ENCODE assay signal across 9 cellular contexts in genomic region chr2:191611614-191612013, GRCh38.
DNase-seq lines count a peak whose midpoint lies in the region; ATAC-seq and TF ChIP-seq lines count a peak whose summit lies in the region.
"Had no signal": no experiment of that assay in that cellular context is flagged by ENCODE, and none has a peak within 500 bp of the region (broad histone marks: within the 10 kb centered on the region; RNA-seq: fewer than 3 reads in every experiment).

No MANE protein-coding gene starts in this region.

- peak overlapping the region; percentile 75 for H3K9ac ChIP-seq in mesenchymal stem cell (ENCODE audit: low read length)

- TF ChIP-seq CTCF in tibial artery (IDR thresholded peaks at IDR 0.05) (no peak), BE2C (IDR thresholded peaks at IDR 0.05; ENCODE audit: low read depth, low read length) (no peak)

- DNase-seq in Kasumi-1 (lab: John Stamatoyannopoulos, UW) (peak; percentile 9 to 30), mesenchymal stem cell (no peak), NCI-H2081 treated with DMSO at 0.1 percent for 48 hours (lab: John Stamatoyannopoulos, UW) (no peak), tibial artery (no peak), BE2C (no peak), NCI-H446 (lab: John Stamatoyannopoulos, UW) (no peak)
- DNase-seq: PC-9 had no signal

- no peak overlapping the region for H3K4me2 ChIP-seq in mesenchymal stem cell (ENCODE audit: low read length, poor library complexity, severe bottlenecking)
- H3K4me2 ChIP-seq: PC-9 had no signal

- WGBS in mesenchymal stem cell = 93% methylated on average over 3 of the region's 3 CpGs

- peak overlapping the region in 1 of 2 experiments; percentile 23 for H3K18ac ChIP-seq in mesenchymal stem cell (ENCODE audit: low read depth in 1 of 2, low read length in 2 of 2)

- no peaks in the 10 kb centered on the region for H3K9me3 ChIP-seq in mesenchymal stem cell (ENCODE audit: control insufficient read depth, low read length)
- no peaks in the 10 kb centered on the region for H3K9me3 ChIP-seq in tibial artery
- no peaks in the 10 kb centered on the region for H3K9me3 ChIP-seq in BE2C

- H2BK12ac ChIP-seq in mesenchymal stem cell (ENCODE audit: low read length in 2 of 2) = no peak overlapping the region

- H3K4me3 ChIP-seq in mesenchymal stem cell (ENCODE audit: insufficient read depth in 1 of 2, low read depth in 1 of 2, low read length in 2 of 2) (no peak overlapping the region), tibial artery (no peak overlapping the region), BE2C (ENCODE audit: low read depth, low read length) (no peak overlapping the region)
- H3K4me3 ChIP-seq: PC-9 had no signal

- H3K79me1 ChIP-seq in mesenchymal stem cell (replicated peaks; ENCODE audit: low read length, poor library complexity, severe bottlenecking) = no peaks in the 10 kb centered on the region

- H2BK120ac ChIP-seq in mesenchymal stem cell (ENCODE audit: low read depth, low read length) = no peak overlapping the region

- no peak overlapping the region for H2AFZ ChIP-seq in mesenchymal stem cell (ENCODE audit: low read depth, low read length)
- H2AFZ ChIP-seq: PC-9 had no signal

- H3K23ac ChIP-seq in mesenchymal stem cell (ENCODE audit: low read length in 2 of 2) = no peak overlapping the region

- H4K8ac ChIP-seq in mesenchymal stem cell (ENCODE audit: low read length) = no peak overlapping the region

- no peak overlapping the region for H2AK5ac ChIP-seq in mesenchymal stem cell (ENCODE audit: low read length, severe bottlenecking)

- ATAC-seq in GM18868 (IDR thresholded peaks at IDR 0.05; ENCODE audit: unreplicated experiment) (peak; percentile 97), HG02610 (IDR thresholded peaks at IDR 0.05; ENCODE audit: unreplicated experiment) (peak; percentile 92)

- H3K4ac ChIP-seq in mesenchymal stem cell (ENCODE audit: low read depth in 1 of 2, low read length in 2 of 2) = no peak overlapping the region

- no peaks in the 10 kb centered on the region for H3K36me3 ChIP-seq in mesenchymal stem cell (ENCODE audit: control insufficient read depth in 1 of 2, insufficient read depth in 2 of 2, low read depth in 1 of 2, low read length in 2 of 2)
- H3K36me3 ChIP-seq in tibial artery = no peaks in the 10 kb centered on the region
- H3K36me3 ChIP-seq in BE2C = no peaks in the 10 kb centered on the region

- no peak overlapping the region for H2BK15ac ChIP-seq in mesenchymal stem cell (ENCODE audit: low read depth, poor library complexity, severe bottlenecking)

- H4K91ac ChIP-seq in mesenchymal stem cell (ENCODE audit: low read length) = no peak overlapping the region

- H3K27ac ChIP-seq in mesenchymal stem cell (ENCODE audit: low read length, poor library complexity, severe bottlenecking) = no peak overlapping the region
- H3K27ac ChIP-seq in tibial artery = no peak overlapping the region
- H3K27ac ChIP-seq: PC-9 had no signal

- H3K4me1 ChIP-seq in mesenchymal stem cell (ENCODE audit: control insufficient read depth, insufficient read depth, low read depth, low read length) (no peaks in the 10 kb centered on the region), tibial artery (no peaks in the 10 kb centered on the region), BE2C (no peaks in the 10 kb centered on the region)

- no peak overlapping the region for H2BK5ac ChIP-seq in mesenchymal stem cell (ENCODE audit: low read depth, low read length, poor library complexity, severe bottlenecking)

- H3K14ac ChIP-seq in mesenchymal stem cell (ENCODE audit: low read length in 2 of 2) = no peak overlapping the region

- H3K27me3 ChIP-seq in mesenchymal stem cell (ENCODE audit: control insufficient read depth in 1 of 2, insufficient read depth in 1 of 2, low read length in 2 of 2) = no peaks in the 10 kb centered on the region
- no peaks in the 10 kb centered on the region for H3K27me3 ChIP-seq in tibial artery
- H3K27me3 ChIP-seq in BE2C = no peaks in the 10 kb centered on the region

- intact Hi-C loops in tibial artery (cut with DNase I; ENCODE audit: low total_unique reads) = no loop called here

Comparison
In these comparisons a context has a peak if more than half of its experiments do, and no peak if none do; other contexts are left out.
1. DNase-seq: peak in Kasumi-1 (2 of 2); none in mesenchymal stem cell (single experiment), NCI-H2081 treated with DMSO at 0.1 percent for 48 hours (single experiment), tibial artery (0 of 2), BE2C (single experiment) and NCI-H446 (0 of 2).